ENCODE assay signal across 10 cellular contexts in genomic region chr5:141703133-141703561, GRCh38. TPM values are rescaled to one million over a fixed set of nuclear protein-coding genes. Genes with fewer than 3 reads are reported as not detected.
A peak's percentile ranks its signal among the peaks of the same experiment; 100 is the strongest.
DNase-seq lines count a peak whose midpoint lies in the region; ATAC-seq and TF ChIP-seq lines count a peak whose summit lies in the region.
"Had no signal": no experiment of that assay in that cellular context is flagged by ENCODE, and none has a peak within 500 bp of the region (broad histone marks: within the 10 kb centered on the region; RNA-seq: fewer than 3 reads in every experiment).

No MANE protein-coding gene starts in this region.

- CTCF ChIA-PET in mammary epithelial cell (lab: Charles Lee; ENCODE audit: low non-redundant PET) = no interaction called here

- H3K4me3 ChIP-seq in mammary epithelial cell (replicated peaks in 1 of 3; ENCODE audit: insufficient read depth in 1 of 3, low read depth in 2 of 3, low read length in 3 of 3) = no peak overlapping the region
- peak overlapping the region; percentile 44 to 49 for H3K4me3 ChIP-seq in vagina

- H2AFZ ChIP-seq in mammary epithelial cell (ENCODE audit: low read depth, low read length) = peak overlapping the region; percentile 86

- H3K36me3 Mint-ChIP-seq in natural killer cell treated with Interleukin-12 subunit alpha and Interleukin-12 subunit beta and Interleukin-15 and Interleukin-18, amount 100 ng/mL, for 72 hours = no peaks in the 10 kb centered on the region
- H3K36me3 Mint-ChIP-seq in natural killer cell = no peaks in the 10 kb centered on the region
- no peaks in the 10 kb centered on the region for H3K36me3 Mint-ChIP-seq in mesothelial cell of epicardium

- dilution Hi-C loops in mammary epithelial cell (cut with HindIII; ENCODE audit: low sequenced_read_pairs) = no loop called here

- intact Hi-C loops in natural killer cell (cut with micrococcal nuclease) (no loop called here), mammary epithelial cell (cut with micrococcal nuclease) (no loop called here), vagina (cut with DNase I) (no loop called here)

- no peak for TF ChIP-seq POLR2A in vagina (IDR thresholded peaks at IDR 0.05)

- H3K9me3 ChIP-seq in mammary epithelial cell (replicated peaks; ENCODE audit: insufficient read depth, low read length) (no peaks in the 10 kb centered on the region), vagina (no peaks in the 10 kb centered on the region)
- H3K9me3 ChIP-seq: heart right ventricle had no signal

- H3K27ac Mint-ChIP-seq in natural killer cell treated with Interleukin-12 subunit alpha and Interleukin-12 subunit beta and Interleukin-15 and Interleukin-18, amount 100 ng/mL, for 72 hours = no peak overlapping the region
- H3K27ac Mint-ChIP-seq in natural killer cell (peak overlapping the region in 1 of 2 donors; percentile 83), mesothelial cell of epicardium (no peak overlapping the region)

- in situ Hi-C loops in mammary epithelial cell (cut with MboI; ENCODE audit: low sequenced_read_pairs in 2 of 2) = loop anchor here (5.0 to 10.0 kb wide), 3 partner anchors 112 to 179 kb away; no protein-coding TSS in a partner anchor

- 83% methylated on average over 16 of the region's 16 CpGs for WGBS in mammary epithelial cell (ENCODE audit: low coverage, missing lambda C conversion rate)

- no peaks in the 10 kb centered on the region for H4K20me1 ChIP-seq in mammary epithelial cell (ENCODE audit: insufficient read depth, low read length)

- no peak for DNase-seq in natural killer cell treated with Interleukin-12 subunit alpha and Interleukin-12 subunit beta and Interleukin-15 and Interleukin-18, amount 100 ng/mL, for 72 hours (ENCODE audit: low spot score)
- no peak for DNase-seq in natural killer cell
- DNase-seq in mammary epithelial cell = no peak
- DNase-seq in mesothelial cell of epicardium (ENCODE audit: low spot score in 2 of 2, unreplicated experiment in 2 of 2) = no peak
- DNase-seq in vagina (ENCODE audit: extremely low spot score in 2 of 2) = no peak
- no peak for DNase-seq in SHP77 (lab: John Stamatoyannopoulos, UW)
- DNase-seq: NCI-H1105 had no signal

- H3K27me3 Mint-ChIP-seq in natural killer cell treated with Interleukin-12 subunit alpha and Interleukin-12 subunit beta and Interleukin-15 and Interleukin-18, amount 100 ng/mL, for 72 hours = peaks cover 18 to 23% of the 10 kb centered on the region in 2 donors
- peaks cover 32 to 36% of the 10 kb centered on the region in 2 donors for H3K27me3 Mint-ChIP-seq in natural killer cell (ENCODE audit: low read depth in 2 of 2)
- H3K27me3 Mint-ChIP-seq in mesothelial cell of epicardium (ENCODE audit: low read depth) = peaks cover 41% of the 10 kb centered on the region

- no peak overlapping the region for H3K4me2 ChIP-seq in mammary epithelial cell (ENCODE audit: insufficient read depth, low read depth, low read length)

- H3K4me1 Mint-ChIP-seq in natural killer cell treated with Interleukin-12 subunit alpha and Interleukin-12 subunit beta and Interleukin-15 and Interleukin-18, amount 100 ng/mL, for 72 hours (ENCODE audit: low read depth in 2 of 2) = peaks cover 4 to 9% of the 10 kb centered on the region in 2 donors
- H3K4me1 Mint-ChIP-seq in natural killer cell (peaks cover 7 to 18% of the 10 kb centered on the region in 2 donors), mesothelial cell of epicardium (peaks cover 18% of the 10 kb centered on the region)

- no peak overlapping the region for H3K9ac ChIP-seq in mammary epithelial cell (ENCODE audit: insufficient read depth, low read length)

- TF ChIP-seq CTCF in natural killer cell (IDR thresholded peaks at IDR 0.05) (no peak), mammary epithelial cell (conservative IDR thresholded peaks at IDR 0.05 in 1 of 2, IDR thresholded peaks at IDR 0.05 in 1 of 2; ENCODE audit: extremely low read depth in 1 of 2, insufficient read depth in 1 of 2, low read depth in 1 of 2, low read length in 2 of 2) (no peak), mesothelial cell of epicardium (IDR thresholded peaks at IDR 0.05; ENCODE audit: unreplicated experiment) (no peak), vagina (IDR thresholded peaks at IDR 0.05) (no peak)

- no peaks in the 10 kb centered on the region for H3K79me2 ChIP-seq in mammary epithelial cell (ENCODE audit: insufficient read depth, low read length)

- no peaks in the 10 kb centered on the region for H3K9me3 Mint-ChIP-seq in natural killer cell treated with Interleukin-12 subunit alpha and Interleukin-12 subunit beta and Interleukin-15 and Interleukin-18, amount 100 ng/mL, for 72 hours
- no peaks in the 10 kb centered on the region for H3K9me3 Mint-ChIP-seq in natural killer cell
- no peaks in the 10 kb centered on the region for H3K9me3 Mint-ChIP-seq in mesothelial cell of epicardium

- H3K36me3 ChIP-seq in mammary epithelial cell (ENCODE audit: insufficient read depth, low read length) (no peaks in the 10 kb centered on the region), vagina (no peaks in the 10 kb centered on the region)
- H3K36me3 ChIP-seq: heart right ventricle had no signal

- no peak for ATAC-seq in natural killer cell treated with Interleukin-12 subunit alpha and Interleukin-12 subunit beta and Interleukin-15 and Interleukin-18, amount 100 ng/mL, for 72 hours
- ATAC-seq in natural killer cell = no peak
- ATAC-seq in GM19397 (IDR thresholded peaks at IDR 0.05; ENCODE audit: unreplicated experiment) = no peak
- no peak for ATAC-seq in GM21717 (IDR thresholded peaks at IDR 0.05; ENCODE audit: unreplicated experiment)

- H3K27me3 ChIP-seq in mammary epithelial cell (ENCODE audit: insufficient read depth, low read length) (peaks cover 5% of the 10 kb centered on the region), vagina (no peaks in the 10 kb centered on the region)

- H3K4me3 Mint-ChIP-seq in natural killer cell treated with Interleukin-12 subunit alpha and Interleukin-12 subunit beta and Interleukin-15 and Interleukin-18, amount 100 ng/mL, for 72 hours = peak overlapping the region; percentile 71
- H3K4me3 Mint-ChIP-seq in natural killer cell (no peak overlapping the region), mesothelial cell of epicardium (peak overlapping the region; percentile 69)

- no peak overlapping the region for H3K27ac ChIP-seq in mammary epithelial cell (ENCODE audit: insufficient read depth, low read depth, low read length)
- H3K27ac ChIP-seq in vagina = no peak overlapping the region

- H3K4me1 ChIP-seq in mammary epithelial cell (ENCODE audit: insufficient read depth, low read length) (peaks cover 9% of the 10 kb centered on the region), vagina (peaks cover 21% of the 10 kb centered on the region)

- BruUV-seq in mammary epithelial cell (replicated peaks; lab: Mats Ljungman, UMichigan) = no TSS peak

RNA-seq across cellular contexts. Expression of gene ARAP3, which starts 21.1 kb away (rescaled TPM):
- total RNA-seq in natural killer cell treated with Interleukin-12 subunit alpha and Interleukin-12 subunit beta and Interleukin-15 and Interleukin-18, amount 100 ng/mL, for 72 hours = 10 to 100 TPM; 17.5 to 22.6 TPM
- total RNA-seq in natural killer cell = 10 to 100 TPM; 13.9 to 25.2 (median 19.6) TPM
- 10 to 100 TPM in 1 of 2 donors, 1 to 10 TPM in 1; 6.0 to 10.0 TPM for total RNA-seq in mammary epithelial cell
- 6.0 TPM for polyA plus RNA-seq in mammary epithelial cell
- 18.6 TPM for polyA minus RNA-seq in mammary epithelial cell
- 50.9 to 53.8 TPM (median 51.8 TPM) in 3 replicates for total RNA-seq in mesothelial cell of epicardium
- 13.3 TPM for total RNA-seq in vagina

RNA-seq across cellular contexts. Expression of gene FCHSD1, which starts 51.9 kb away (rescaled TPM):
- 10 to 100 TPM; 35.6 to 56.4 TPM for total RNA-seq in natural killer cell treated with Interleukin-12 subunit alpha and Interleukin-12 subunit beta and Interleukin-15 and Interleukin-18, amount 100 ng/mL, for 72 hours
- total RNA-seq in natural killer cell (100 to 1,000 TPM; 134 to 155 (median 147) TPM), mammary epithelial cell (10 to 100 TPM; 23.7 to 32.0 TPM), mesothelial cell of epicardium (48.6 to 52.0 TPM (median 51.5 TPM) in 3 replicates), vagina (42.2 TPM)
- polyA plus RNA-seq in mammary epithelial cell = 12.3 TPM
- polyA minus RNA-seq in mammary epithelial cell = 17.2 TPM

Comparison
In these comparisons a context has a peak if more than half of its experiments do, and no peak if none do; other contexts are left out.
1. H3K4me3 ChIP-seq: peak in vagina (2 of 2); none in mammary epithelial cell (0 of 3).